8 cellular contexts compared by ENCODE assay signal in genomic region chr6:28606424-28607391, GRCh38.
A peak's percentile ranks its signal among the peaks of the same experiment; 100 is the strongest.
DNase-seq lines count a peak whose midpoint lies in the region; ATAC-seq, FAIRE-seq and TF ChIP-seq lines count a peak whose summit lies in the region.

No MANE protein-coding gene starts in this region.

- ATAC-seq in GM21717 (IDR thresholded peaks at IDR 0.05; ENCODE audit: unreplicated experiment) = no peak

- no peak for TF ChIP-seq POLR2A in testis (IDR thresholded peaks at IDR 0.05)

- H2AFZ ChIP-seq in keratinocyte (ENCODE audit: control insufficient read depth, low read length) = peak overlapping the region; percentile 82

- H3K4me2 ChIP-seq in keratinocyte (ENCODE audit: control insufficient read depth, extremely low read depth, insufficient read depth, low read depth, low read length) = peak overlapping the region; percentile 92

- TF ChIP-seq CTCF in keratinocyte (optimal IDR thresholded peaks at IDR 0.05 in 1 of 3, IDR thresholded peaks at IDR 0.05 in 1 of 3, conservative IDR thresholded peaks at IDR 0.05 in 1 of 3; ENCODE audit: extremely low read depth in 1 of 3, insufficient read depth in 2 of 3, low read length in 3 of 3) (peak; percentile 12 to 76 (median 64)), testis (IDR thresholded peaks at IDR 0.05) (no peak)

- no peaks in the 10 kb centered on the region for H3K9me3 ChIP-seq in NT2/D1 (ENCODE audit: insufficient read depth, low read length)
- H3K9me3 ChIP-seq in keratinocyte (ENCODE audit: control insufficient read depth, low read depth, low read length) = no peaks in the 10 kb centered on the region
- no peaks in the 10 kb centered on the region for H3K9me3 ChIP-seq in testis

- H3K4me3 ChIP-seq in NT2/D1 (ENCODE audit: insufficient read length, low read depth) (peak overlapping the region; percentile 22), keratinocyte (ENCODE audit: control insufficient read depth in 2 of 3, extremely low read depth in 1 of 3, insufficient read depth in 2 of 3, low read depth in 1 of 3, low read length in 3 of 3) (peak overlapping the region; percentile 39 to 87 (median 81)), testis (peak overlapping the region in 1 of 2 donors; percentile 44)

- H3K27ac ChIP-seq in keratinocyte (ENCODE audit: control insufficient read depth, insufficient read depth, low read length) (no peak overlapping the region), testis (peak overlapping the region; percentile 43 to 57)

- H4K20me1 ChIP-seq in keratinocyte (ENCODE audit: control insufficient read depth, extremely low read depth, insufficient read depth, low read length) = no peaks in the 10 kb centered on the region

- H3K9me1 ChIP-seq in keratinocyte (ENCODE audit: control insufficient read depth, extremely low read depth, insufficient read depth, low read length) = no peaks in the 10 kb centered on the region

- H3K27me3 ChIP-seq in NT2/D1 (ENCODE audit: insufficient read depth, insufficient read length) (no peaks in the 10 kb centered on the region), keratinocyte (ENCODE audit: control insufficient read depth, extremely low read depth, insufficient read depth, low read length) (no peaks in the 10 kb centered on the region), testis (no peaks in the 10 kb centered on the region)

- no peaks in the 10 kb centered on the region for H3K36me3 ChIP-seq in NT2/D1 (ENCODE audit: insufficient read depth, insufficient read length, low read length)
- H3K36me3 ChIP-seq in keratinocyte (ENCODE audit: control insufficient read depth in 2 of 2, extremely low read depth in 1 of 2, insufficient read depth in 2 of 2, low read length in 2 of 2) = no peaks in the 10 kb centered on the region
- H3K36me3 ChIP-seq in testis (ENCODE audit: low read depth, missing control alignments) = no peaks in the 10 kb centered on the region

- H3K4me1 ChIP-seq in NT2/D1 (ENCODE audit: insufficient read depth, insufficient read length) (no peaks in the 10 kb centered on the region), keratinocyte (ENCODE audit: control insufficient read depth, extremely low read depth, insufficient read depth, low read length) (peaks cover 5% of the 10 kb centered on the region), testis (peaks cover 9% of the 10 kb centered on the region)

- intact Hi-C loops in testis (cut with DNase I; ENCODE audit: low total_unique reads) = no loop called here

- H3K79me2 ChIP-seq in keratinocyte (ENCODE audit: control insufficient read depth, insufficient read depth, low read length) = no peaks in the 10 kb centered on the region

- peak; percentile 58 for FAIRE-seq in keratinocyte (lab: Jason Lieb, UNC)

- dilution Hi-C loops in keratinocyte (cut with MboI; ENCODE audit: extremely low pct_ligation_motif_present, low sequenced_read_pairs) = no loop called here

- DNase-seq in DMS53 (lab: John Stamatoyannopoulos, UW) = peak; percentile 49
- no peak for DNase-seq in DMS53 treated with DMSO at 0.1 percent for 48 hours (lab: John Stamatoyannopoulos, UW; ENCODE audit: unreplicated experiment)
- peak; percentile 77 for DNase-seq in HT-29 (ENCODE audit: low spot score)
- peak; percentile 55 for DNase-seq in NT2/D1 (ENCODE audit: low read depth, low spot score)
- peak in 49 of 58 donors; percentile 12 to 78 (median 45) for DNase-seq in anterior cingulate cortex (lab: John Stamatoyannopoulos, UW)
- no peak for DNase-seq in keratinocyte (ENCODE audit: low read depth, low spot score)
- peak; percentile 57 for DNase-seq in testis

- H3K9ac ChIP-seq in NT2/D1 (ENCODE audit: insufficient read length, low read depth) (peak overlapping the region; percentile 37), keratinocyte (ENCODE audit: control insufficient read depth, extremely low read depth, insufficient read depth, low read length) (peak overlapping the region; percentile 39)

- WGBS in testis, 2 donors = 5 to 6% methylated on average over 24 to 30 of the region's 30 CpGs

Comparison
In these comparisons a context has a peak if more than half of its experiments do, and no peak if none do; other contexts are left out.
1. DNase-seq: peak in DMS53 (single experiment), HT-29 (single experiment), NT2/D1 (single experiment), anterior cingulate cortex (49 of 58) and testis (single experiment); none in DMS53 treated with DMSO at 0.1 percent for 48 hours (single experiment) and keratinocyte (single experiment).
2. CTCF ChIP-seq: peak in keratinocyte (3 of 3); none in testis (0 of 3).